13 cellular contexts compared by ENCODE assay signal in the genomic region with DNA sequence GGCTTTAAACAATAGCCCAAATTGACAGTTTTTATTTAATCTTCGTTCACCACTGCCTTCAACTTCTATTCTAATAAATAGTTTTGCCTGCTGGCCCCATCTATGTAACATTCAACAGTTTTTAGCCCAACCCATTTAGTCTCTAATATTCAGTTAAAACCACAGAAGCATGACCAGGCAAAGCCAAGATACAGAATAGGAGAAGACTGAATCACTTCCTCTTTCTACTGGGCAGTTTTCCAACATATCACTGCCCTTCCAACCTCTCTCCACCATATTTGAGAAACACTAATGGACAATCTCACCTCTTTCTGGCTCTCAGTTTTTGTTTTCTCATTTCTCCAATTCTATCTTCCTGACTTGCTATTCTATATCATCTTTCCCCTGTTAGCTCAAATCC.
DNase-seq lines count a peak whose midpoint lies in the region; ATAC-seq and TF ChIP-seq lines count a peak whose summit lies in the region.
"Had no signal": no experiment of that assay in that cellular context is flagged by ENCODE, and none has a peak within 500 bp of the region (broad histone marks: within the 10 kb centered on the region; RNA-seq: fewer than 3 reads in every experiment).

No MANE protein-coding gene starts in this region.

- no peak overlapping the region for H2AK9ac ChIP-seq in IMR-90 (replicated peaks; ENCODE audit: low read depth, low read length, poor library complexity)

- peak overlapping the region; percentile 91 for H2BK120ac ChIP-seq in IMR-90 (ENCODE audit: low read depth, low read length)

- H4K8ac ChIP-seq in IMR-90 (ENCODE audit: low read depth in 2 of 2, low read length in 2 of 2): peak overlapping the region; percentile 66 to 71

- peak overlapping the region; percentile 10; the same call in 1 of the 2 replicates for H3K56ac ChIP-seq in IMR-90 (ENCODE audit: extremely low read depth, insufficient read depth, low read length)

- H2BK20ac ChIP-seq in IMR-90 (ENCODE audit: low read depth, low read length): peak overlapping the region; percentile 91; the same call in 1 of the 2 replicates

- peak overlapping the region; percentile 75 for H3K4ac ChIP-seq in IMR-90 (ENCODE audit: low read depth, low read length)

- H3K4me1 Mint-ChIP-seq in naive thymus-derived CD4-positive, alpha-beta T cell: no peaks in the 10 kb centered on the region

- H3K4me3 ChIP-seq in IMR-90 (ENCODE audit: insufficient read depth, low read depth, low read length) (no peak overlapping the region), foreskin fibroblast (ENCODE audit: low read depth in 1 of 2, low read length in 2 of 2) (no peak overlapping the region)
- no peak overlapping the region for H3K4me3 ChIP-seq in naive thymus-derived CD4-positive, alpha-beta T cell (ENCODE audit: low read length)
- H3K4me3 ChIP-seq: dorsolateral prefrontal cortex had no signal

- dilution Hi-C loops in IMR-90 (cut with HindIII; ENCODE audit: low sequenced_read_pairs, unreplicated experiment): no loop called here

- no peak overlapping the region for H3K4me2 ChIP-seq in IMR-90 (ENCODE audit: low read depth, low read length)

- H4K91ac ChIP-seq in IMR-90 (ENCODE audit: insufficient read depth, low read depth, low read length): peak overlapping the region; percentile 78

- H3K4me3 Mint-ChIP-seq in naive thymus-derived CD4-positive, alpha-beta T cell: no peak overlapping the region
- H3K4me3 Mint-ChIP-seq: T-helper 2 cell treated with Interferon-gamma antibody and Interleukin-4, amounts not matched to agents 5 μg/mL and 100 μg/mL, for 36 hours had no signal

- peak; percentile 79 for ATAC-seq in IMR-90 (ENCODE audit: low read depth)
- ATAC-seq in GM18505 (IDR thresholded peaks at IDR 0.05; ENCODE audit: unreplicated experiment): no peak
- ATAC-seq in naive thymus-derived CD4-positive, alpha-beta T cell: no peak

- peaks cover 2% of the 10 kb centered on the region; the same call in 1 of the 2 replicates for H3K4me1 ChIP-seq in IMR-90 (ENCODE audit: control insufficient read depth, insufficient read depth, low read length)
- H3K4me1 ChIP-seq in naive thymus-derived CD4-positive, alpha-beta T cell (ENCODE audit: control insufficient read depth in 2 of 2, insufficient read depth in 2 of 2, low read length in 2 of 2): no peaks in the 10 kb centered on the region
- H3K4me1 ChIP-seq: BE2C had no signal

- H3K27ac Mint-ChIP-seq in naive thymus-derived CD4-positive, alpha-beta T cell: no peak overlapping the region
- H3K27ac Mint-ChIP-seq: activated T-helper 2 cell treated with anti-CD3 and anti-CD28 coated beads, Interferon-gamma antibody, Interleukin-2, Interleukin-4, amounts not matched to agents 10 μg/mL and 5 μg/mL and 100 μg/mL, durations not matched to agents 14 hours and 24 hours and 36 hours; T-helper 2 cell treated with Interferon-gamma antibody and Interleukin-4, amounts not matched to agents 5 μg/mL and 100 μg/mL, for 36 hours had no signal

- H4K20me1 ChIP-seq in IMR-90 (ENCODE audit: insufficient read depth, low read length): no peaks in the 10 kb centered on the region

- 0 out of 2 replicates have a peak overlapping the region, but pooled peaks have one; percentile 3 for H3K14ac ChIP-seq in IMR-90 (replicated peaks; ENCODE audit: low read depth, low read length)

- H3K27me3 ChIP-seq in IMR-90 (ENCODE audit: control insufficient read depth, insufficient read depth, low read length): no peaks in the 10 kb centered on the region
- no peaks in the 10 kb centered on the region for H3K27me3 ChIP-seq in naive thymus-derived CD4-positive, alpha-beta T cell (ENCODE audit: control insufficient read depth in 2 of 2, insufficient read depth in 2 of 2, low read length in 2 of 2)
- H3K27me3 ChIP-seq: BE2C, dorsolateral prefrontal cortex had no signal

- H3K36me3 ChIP-seq in IMR-90 (ENCODE audit: control insufficient read depth, insufficient read depth, low read length): no peaks in the 10 kb centered on the region
- no peaks in the 10 kb centered on the region for H3K36me3 ChIP-seq in naive thymus-derived CD4-positive, alpha-beta T cell (ENCODE audit: control insufficient read depth in 2 of 3, insufficient read depth in 3 of 3, low read length in 3 of 3)
- H3K36me3 ChIP-seq: BE2C had no signal

- no peak overlapping the region for H3K9ac ChIP-seq in IMR-90 (ENCODE audit: low read depth, low read length)

- no peaks in the 10 kb centered on the region for H3K79me1 ChIP-seq in IMR-90 (ENCODE audit: low read depth in 1 of 2, low read length in 2 of 2)

- peak overlapping the region; percentile 84 for H2BK5ac ChIP-seq in IMR-90 (ENCODE audit: low read depth, low read length, poor library complexity, severe bottlenecking)

- peak; percentile 47 for DNase-seq in AG08396 (ENCODE audit: low spot score)
- DNase-seq in IMR-90: peak; percentile 93
- DNase-seq in SW480 (ENCODE audit: low spot score): peak; percentile 42
- peak; percentile 9 to 30 for DNase-seq in foreskin fibroblast
- DNase-seq in naive thymus-derived CD4-positive, alpha-beta T cell: no peak
- DNase-seq in superior temporal gyrus (ENCODE audit: extremely low spot score): no peak
- DNase-seq in stimulated activated CD4-positive, alpha-beta T cell treated with anti-CD3 and anti-CD28 coated beads, Interleukin-2, amount 100 ng/mL, for 24 hours: no peak
- DNase-seq: BE2C, dorsolateral prefrontal cortex, occipital lobe had no signal

- CTCF ChIA-PET in IMR-90 (lab: Yijun Ruan, JAX): no interaction called here
- CTCF ChIA-PET in naive thymus-derived CD4-positive, alpha-beta T cell (lab: Charles Lee): no interaction called here

- peak overlapping the region; percentile 92; the same call in 1 of the 2 replicates for H2AK5ac ChIP-seq in IMR-90 (ENCODE audit: low read depth, low read length)

- intact Hi-C loops in IMR-90 (cut with micrococcal nuclease): no loop called here
- intact Hi-C loops in naive thymus-derived CD4-positive, alpha-beta T cell (cut with micrococcal nuclease): no loop called here

- in situ Hi-C loops in IMR-90 (cut with MboI; ENCODE audit: low sequenced_read_pairs): no loop called here

- H3K18ac ChIP-seq in IMR-90 (ENCODE audit: low read depth, low read length): no peak overlapping the region

- peaks cover 0 to 33% (median 6%) of the 10 kb centered on the region in 11 donors for H3K9me3 Mint-ChIP-seq in naive thymus-derived CD4-positive, alpha-beta T cell

- H3K36me3 Mint-ChIP-seq in naive thymus-derived CD4-positive, alpha-beta T cell: no peaks in the 10 kb centered on the region

- no peaks in the 10 kb centered on the region for H3K9me1 ChIP-seq in IMR-90 (ENCODE audit: insufficient read depth, low read length)

- H2AFZ ChIP-seq in IMR-90 (replicated peaks; ENCODE audit: low read length, poor library complexity): peak overlapping the region; percentile 47

- POLR2A ChIA-PET in IMR-90 (lab: Charles Lee; ENCODE audit: unreplicated experiment): no interaction called here
- POLR2A ChIA-PET in naive thymus-derived CD4-positive, alpha-beta T cell (lab: Charles Lee): no interaction called here

- H2BK15ac ChIP-seq in IMR-90 (ENCODE audit: low read depth, low read length): peak overlapping the region; percentile 90; the same call in 1 of the 3 replicates

- BruUV-seq in IMR-90 (replicated peaks; lab: Mats Ljungman, UMichigan): no TSS peak

- no peak overlapping the region for H4K5ac ChIP-seq in IMR-90 (ENCODE audit: low read depth, low read length)

- WGBS in IMR-90 (ENCODE audit: extremely low coverage in 2 of 2, insufficient read length in 1 of 2), 2 experiments: no CpG with 5 or more reads among the region's 1 CpG

- H3K23ac ChIP-seq in IMR-90 (ENCODE audit: low read depth, low read length): no peak overlapping the region

- no peaks in the 10 kb centered on the region for H3K27me3 Mint-ChIP-seq in naive thymus-derived CD4-positive, alpha-beta T cell

- TF ChIP-seq CTCF in IMR-90 (conservative IDR thresholded peaks at IDR 0.05; ENCODE audit: low read depth, low read length): no peak
- no peak for TF ChIP-seq CTCF in foreskin fibroblast (IDR thresholded peaks at IDR 0.05; ENCODE audit: low read depth, low read length)

- no peak for TF ChIP-seq RAD21 in IMR-90 (IDR thresholded peaks at IDR 0.05; ENCODE audit: low read length)

- no peak overlapping the region for H3K27ac ChIP-seq in IMR-90 (ENCODE audit: insufficient read depth, low read length)
- H3K27ac ChIP-seq in naive thymus-derived CD4-positive, alpha-beta T cell (ENCODE audit: low read depth, low read length): no peak overlapping the region

- H3K9me3 ChIP-seq in IMR-90 (ENCODE audit: control insufficient read depth, insufficient read depth, low read length): no peaks in the 10 kb centered on the region
- no peaks in the 10 kb centered on the region for H3K9me3 ChIP-seq in naive thymus-derived CD4-positive, alpha-beta T cell (ENCODE audit: control insufficient read depth in 2 of 3, low read length in 3 of 3)
- H3K9me3 ChIP-seq: BE2C had no signal

- TF ChIP-seq POLR2A in IMR-90 (IDR thresholded peaks at IDR 0.05; ENCODE audit: low read depth, low read length): no peak
- TF ChIP-seq POLR2A in GM18505 (IDR thresholded peaks at IDR 0.05; ENCODE audit: borderline replicate concordance, extremely low read depth, insufficient read depth, insufficient read length): no peak

TF ChIP-seq in IMR-90, 13 proteins besides CTCF, POLR2A, EP300 and RAD21:
- TF ChIP-seq FOS (IDR thresholded peaks at IDR 0.05; ENCODE audit: low read depth, low read length) (no peak), NFE2L2 (IDR thresholded peaks at IDR 0.05; ENCODE audit: low read depth, low read length) (peak; percentile 79), MAFK (IDR thresholded peaks at IDR 0.05; ENCODE audit: low read depth, low read length) (peak; percentile 33; the same call in 1 of the 2 replicates)
- TF ChIP-seq, protein P1, sequence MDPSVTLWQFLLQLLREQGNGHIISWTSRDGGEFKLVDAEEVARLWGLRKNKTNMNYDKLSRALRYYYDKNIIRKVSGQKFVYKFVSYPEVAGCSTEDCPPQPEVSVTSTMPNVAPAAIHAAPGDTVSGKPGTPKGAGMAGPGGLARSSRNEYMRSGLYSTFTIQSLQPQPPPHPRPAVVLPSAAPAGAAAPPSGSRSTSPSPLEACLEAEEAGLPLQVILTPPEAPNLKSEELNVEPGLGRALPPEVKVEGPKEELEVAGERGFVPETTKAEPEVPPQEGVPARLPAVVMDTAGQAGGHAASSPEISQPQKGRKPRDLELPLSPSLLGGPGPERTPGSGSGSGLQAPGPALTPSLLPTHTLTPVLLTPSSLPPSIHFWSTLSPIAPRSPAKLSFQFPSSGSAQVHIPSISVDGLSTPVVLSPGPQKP (IDR thresholded peaks at IDR 0.05; ENCODE audit: borderline replicate concordance, low read depth, low read length): no peak

Comparison
In these comparisons a context has a peak if more than half of its experiments do, and no peak if none do; other contexts are left out.
1. DNase-seq: peak in AG08396 (single experiment), IMR-90 (single experiment), SW480 (single experiment) and foreskin fibroblast (2 of 2); none in naive thymus-derived CD4-positive, alpha-beta T cell (0 of 9), superior temporal gyrus (single experiment) and stimulated activated CD4-positive, alpha-beta T cell treated with anti-CD3 and anti-CD28 coated beads, Interleukin-2, amount 100 ng/mL, for 24 hours (0 of 2).